In genomic region chr2:19274439-19274838, GRCh38 we compare ENCODE assay signal across 19 cellular contexts.
DNase-seq lines count a peak whose midpoint lies in the region; ATAC-seq and TF ChIP-seq lines count a peak whose summit lies in the region.
"Had no signal": no experiment of that assay in that cellular context is flagged by ENCODE, and none has a peak within 500 bp of the region (broad histone marks: within the 10 kb centered on the region; RNA-seq: fewer than 3 reads in every experiment).

No MANE protein-coding gene starts in this region.

- H3K4me1 Mint-ChIP-seq in activated CD4-positive, alpha-beta T cell treated with anti-CD3 and anti-CD28 coated beads, Interleukin-2, amount 10 ng/mL, durations not matched to agents 7 days and 5 days, result no peaks in the 10 kb centered on the region

- no peak for TF ChIP-seq EP300 in transverse colon (IDR thresholded peaks at IDR 0.05; ENCODE audit: low read depth)

- H3K79me2 ChIP-seq in smooth muscle cell (ENCODE audit: low read depth), result no peaks in the 10 kb centered on the region

- no peaks in the 10 kb centered on the region for H3K27me3 Mint-ChIP-seq in activated CD4-positive, alpha-beta T cell treated with anti-CD3 and anti-CD28 coated beads, Interleukin-2, amount 10 ng/mL, durations not matched to agents 7 days and 5 days
- H3K27me3 Mint-ChIP-seq: CD4-positive, alpha-beta T cell had no signal

- H3K27ac Mint-ChIP-seq in activated naive CD4-positive, alpha-beta T cell treated with anti-CD3 and anti-CD28 coated beads, Interleukin-2, amount 50 U/mL, for 72 hours, result no peak overlapping the region
- no peak overlapping the region for H3K27ac Mint-ChIP-seq in activated CD4-positive, alpha-beta T cell treated with anti-CD3 and anti-CD28 coated beads, Interleukin-2, amount 10 ng/mL, durations not matched to agents 7 days and 5 days
- H3K27ac Mint-ChIP-seq: CD4-positive, alpha-beta T cell; CD8-positive, alpha-beta T cell had no signal

- no peaks in the 10 kb centered on the region for H3F3A ChIP-seq in smooth muscle cell (ENCODE audit: low read depth)

- no peak overlapping the region for H3K27ac ChIP-seq in smooth muscle cell (ENCODE audit: low read depth)
- H3K27ac ChIP-seq in transverse colon, result no peak overlapping the region
- H3K27ac ChIP-seq: BLaER1 had no signal

- H3K27me3 ChIP-seq in smooth muscle cell (ENCODE audit: low read depth) (no peaks in the 10 kb centered on the region), HAP-1 (ENCODE audit: low read depth) (no peaks in the 10 kb centered on the region), transverse colon (no peaks in the 10 kb centered on the region)
- H3K27me3 ChIP-seq: BE2C, BLaER1 had no signal

- no peak for TF ChIP-seq POLR2A in transverse colon (IDR thresholded peaks at IDR 0.05)

- no peak for ATAC-seq in activated naive CD4-positive, alpha-beta T cell treated with anti-CD3 and anti-CD28 coated beads, Interleukin-2, amount 50 U/mL, for 72 hours
- ATAC-seq: CD8-positive, alpha-beta T cell had no signal

- no peaks in the 10 kb centered on the region for H3K9me3 ChIP-seq in smooth muscle cell (replicated peaks; ENCODE audit: low read depth)
- H3K9me3 ChIP-seq in HAP-1, result no peaks in the 10 kb centered on the region
- H3K9me3 ChIP-seq in transverse colon, result no peaks in the 10 kb centered on the region
- H3K9me3 ChIP-seq: BE2C, BLaER1, Caco-2 had no signal

- H3K4me1 ChIP-seq in smooth muscle cell (ENCODE audit: low read depth), result no peaks in the 10 kb centered on the region
- no peaks in the 10 kb centered on the region for H3K4me1 ChIP-seq in HAP-1
- H3K4me1 ChIP-seq in transverse colon, result no peaks in the 10 kb centered on the region
- H3K4me1 ChIP-seq: BE2C, BLaER1, Caco-2 had no signal

- no peak overlapping the region for H3K4me3 ChIP-seq in foreskin fibroblast (ENCODE audit: low read depth in 1 of 2, low read length in 2 of 2)
- no peak overlapping the region for H3K4me3 ChIP-seq in smooth muscle cell
- no peak overlapping the region for H3K4me3 ChIP-seq in HAP-1
- H3K4me3 ChIP-seq in transverse colon, result no peak overlapping the region
- H3K4me3 ChIP-seq: BLaER1 had no signal

- H2AFZ ChIP-seq in smooth muscle cell (ENCODE audit: low read depth), result no peak overlapping the region

- peak overlapping the region; percentile 47 for H3K4me2 ChIP-seq in smooth muscle cell
- H3K4me2 ChIP-seq: BLaER1 had no signal

- H3K9me3 Mint-ChIP-seq in activated naive CD4-positive, alpha-beta T cell treated with anti-CD3 and anti-CD28 coated beads, Interleukin-2, amount 50 U/mL, for 72 hours, result peaks cover 9 to 12% of the 10 kb centered on the region in 2 donors
- H3K9me3 Mint-ChIP-seq in activated CD4-positive, alpha-beta T cell treated with anti-CD3 and anti-CD28 coated beads, Interleukin-2, amount 10 ng/mL, durations not matched to agents 7 days and 5 days, result no peaks in the 10 kb centered on the region

- intact Hi-C loops in transverse colon (cut with DNase I; ENCODE audit: low total_unique reads), result no loop called here

- CTCF ChIA-PET in activated CD4-positive, alpha-beta T cell treated with anti-CD3 and anti-CD28 coated beads, Interleukin-2, amount 10 ng/mL, durations not matched to agents 7 days and 5 days (lab: Charles Lee), result interaction anchor here (0.6 to 1.8 kb wide), 3 partner anchors 11 to 337 kb away, joined by 3 to 5 read pairs (median 4); no protein-coding TSS in a partner anchor

- TF ChIP-seq CTCF in foreskin fibroblast (IDR thresholded peaks at IDR 0.05; ENCODE audit: low read depth, low read length) (no peak), smooth muscle cell (IDR thresholded peaks at IDR 0.05; ENCODE audit: borderline replicate concordance, insufficient read depth, poor library complexity, severe bottlenecking) (no peak), transverse colon (IDR thresholded peaks at IDR 0.05) (no peak)

- no peaks in the 10 kb centered on the region for H3K36me3 ChIP-seq in smooth muscle cell (ENCODE audit: low read depth)
- no peaks in the 10 kb centered on the region for H3K36me3 ChIP-seq in HAP-1 (replicated peaks)
- H3K36me3 ChIP-seq in transverse colon, result no peaks in the 10 kb centered on the region
- H3K36me3 ChIP-seq: BE2C, BLaER1 had no signal

- POLR2A ChIA-PET in activated CD4-positive, alpha-beta T cell treated with anti-CD3 and anti-CD28 coated beads, Interleukin-2, amount 10 ng/mL, durations not matched to agents 7 days and 5 days (lab: Charles Lee), result no interaction called here

- DNase-seq in AG08396 (ENCODE audit: low spot score) (peak; percentile 7), fibroblast of peridontal ligament (ENCODE audit: extremely low read depth) (peak; percentile 18), foreskin fibroblast (peak; percentile 21 to 47), smooth muscle cell (lab: John Stamatoyannopoulos, UW; ENCODE audit: unreplicated experiment) (no peak), HAP-1 (ENCODE audit: low spot score in 2 of 2) (no peak), transverse colon (no peak)
- DNase-seq in activated naive CD4-positive, alpha-beta T cell treated with anti-CD3 and anti-CD28 coated beads, Interleukin-2, amount 50 U/mL, for 72 hours (ENCODE audit: low spot score in 2 of 2), result no peak
- DNase-seq in activated CD4-positive, alpha-beta T cell treated with anti-CD3 and anti-CD28 coated beads, Interleukin-2, amount 10 ng/mL, durations not matched to agents 7 days and 5 days, result no peak
- DNase-seq: 8988T; ACHN; BE2C; C1 segment of cervical spinal cord; Caco-2; Calu3; CD4-positive, alpha-beta T cell; CD8-positive, alpha-beta T cell; DMS79 treated with DMSO at 0.1 percent for 48 hours; GF-D8 had no signal

- H3K9ac ChIP-seq in smooth muscle cell (ENCODE audit: low read depth), result no peak overlapping the region
- H3K9ac ChIP-seq: BLaER1 had no signal

- in situ Hi-C loops in HAP-1 (cut with MboI; ENCODE audit: low sequenced_read_pairs), result no loop called here
- in situ Hi-C loops in transverse colon (cut with MboI; ENCODE audit: low pct_ligation_motif_present in 1 of 4, low pct_unique_long_range_greater_than_20kb in 1 of 4, low sequenced_read_pairs in 3 of 4), result no loop called here

- H3K4me3 Mint-ChIP-seq in activated CD4-positive, alpha-beta T cell treated with anti-CD3 and anti-CD28 coated beads, Interleukin-2, amount 10 ng/mL, durations not matched to agents 7 days and 5 days, result no peak overlapping the region
- H3K4me3 Mint-ChIP-seq: CD4-positive, alpha-beta T cell; CD8-positive, alpha-beta T cell had no signal

- no peaks in the 10 kb centered on the region for H4K20me1 ChIP-seq in smooth muscle cell (ENCODE audit: low read depth)
- H4K20me1 ChIP-seq: BLaER1 had no signal

- H3K36me3 Mint-ChIP-seq in activated naive CD4-positive, alpha-beta T cell treated with anti-CD3 and anti-CD28 coated beads, Interleukin-2, amount 50 U/mL, for 72 hours, result peaks cover 0 to 9% of the 10 kb centered on the region in 2 donors
- no peaks in the 10 kb centered on the region for H3K36me3 Mint-ChIP-seq in activated CD4-positive, alpha-beta T cell treated with anti-CD3 and anti-CD28 coated beads, Interleukin-2, amount 10 ng/mL, durations not matched to agents 7 days and 5 days (ENCODE audit: low read depth)
- H3K36me3 Mint-ChIP-seq: CD8-positive, alpha-beta T cell had no signal

Comparison
In these comparisons a context has a peak if more than half of its experiments do, and no peak if none do; other contexts are left out.
1. DNase-seq: peak in AG08396 (single experiment), fibroblast of peridontal ligament (single experiment) and foreskin fibroblast (2 of 2); none in smooth muscle cell (single experiment), HAP-1 (0 of 2), transverse colon (single experiment), activated naive CD4-positive, alpha-beta T cell treated with anti-CD3 and anti-CD28 coated beads, Interleukin-2, amount 50 U/mL, for 72 hours (0 of 2) and activated CD4-positive, alpha-beta T cell treated with anti-CD3 and anti-CD28 coated beads, Interleukin-2, amount 10 ng/mL, durations not matched to agents 7 days and 5 days (single experiment).